Comparison of ENCODE assay signal across 8 cellular contexts in genomic region chr14:22314183-22314820, GRCh38.
DNase-seq lines count a peak whose midpoint lies in the region; TF ChIP-seq lines count a peak whose summit lies in the region.

No MANE protein-coding gene starts in this region.

- no peaks in the 10 kb centered on the region for H3K9me3 Mint-ChIP-seq in activated T-cell treated with anti-CD3 and anti-CD28 coated beads, Interleukin-2, amount 50 U/mL, for 24 hours
- H3K9me3 Mint-ChIP-seq in activated CD4-positive, alpha-beta memory T cell treated with anti-CD3 and anti-CD28 coated beads, Interleukin-2, amount 10 ng/mL, durations not matched to agents 7 days and 5 days: no peaks in the 10 kb centered on the region

- no peaks in the 10 kb centered on the region for H3K4me1 ChIP-seq in HAP-1
- H3K4me1 ChIP-seq in cardiac muscle cell (ENCODE audit: low read depth): no peaks in the 10 kb centered on the region

- in situ Hi-C loops in HAP-1 (cut with MboI; ENCODE audit: low sequenced_read_pairs): loop anchor here (10.0 kb wide), 1 partner anchor 70 kb away; no protein-coding TSS in a partner anchor

- H3K27ac Mint-ChIP-seq in activated T-cell treated with anti-CD3 and anti-CD28 coated beads, Interleukin-2, amount 50 U/mL, for 24 hours: peak overlapping the region; percentile 80
- peak overlapping the region; percentile 54 for H3K27ac Mint-ChIP-seq in activated CD4-positive, alpha-beta memory T cell treated with anti-CD3 and anti-CD28 coated beads, Interleukin-2, amount 10 ng/mL, durations not matched to agents 7 days and 5 days

- H3K36me3 ChIP-seq in HAP-1 (replicated peaks) (no peaks in the 10 kb centered on the region), cardiac muscle cell (no peaks in the 10 kb centered on the region)

- POLR2A ChIA-PET in activated CD4-positive, alpha-beta memory T cell treated with anti-CD3 and anti-CD28 coated beads, Interleukin-2, amount 10 ng/mL, durations not matched to agents 7 days and 5 days (lab: Charles Lee): no interaction called here

- no peak for DNase-seq in activated T-cell treated with anti-CD3 and anti-CD28 coated beads, Interleukin-2, amount 50 U/mL, for 24 hours
- DNase-seq in activated T-cell treated with anti-CD3 and anti-CD28 coated beads for 4 hours (no peak), HAP-1 (ENCODE audit: low spot score in 2 of 2) (peak; percentile 62 to 63), NCI-H1694 (lab: John Stamatoyannopoulos, UW) (peak; percentile 44), cardiac muscle cell (ENCODE audit: low read depth in 1 of 2, low spot score in 1 of 2) (peak; percentile 58 to 69), retina (peak; percentile 35)
- DNase-seq in activated CD4-positive, alpha-beta memory T cell treated with anti-CD3 and anti-CD28 coated beads, Interleukin-2, amount 10 ng/mL, durations not matched to agents 7 days and 5 days: no peak
- no peak for DNase-seq in activated CD8-positive, alpha-beta memory T cell treated with anti-CD3 and anti-CD28 coated beads, Interleukin-2, amount 50 U/mL, for 4 hours

- peak; percentile 69 for TF ChIP-seq CTCF in cardiac muscle cell (IDR thresholded peaks at IDR 0.05; ENCODE audit: low read depth, low read length)

- H3K4me3 Mint-ChIP-seq in activated T-cell treated with anti-CD3 and anti-CD28 coated beads, Interleukin-2, amount 50 U/mL, for 24 hours: peak overlapping the region; percentile 50
- peak overlapping the region; percentile 44 for H3K4me3 Mint-ChIP-seq in activated CD4-positive, alpha-beta memory T cell treated with anti-CD3 and anti-CD28 coated beads, Interleukin-2, amount 10 ng/mL, durations not matched to agents 7 days and 5 days

- H3K27me3 Mint-ChIP-seq in activated T-cell treated with anti-CD3 and anti-CD28 coated beads, Interleukin-2, amount 50 U/mL, for 24 hours: no peaks in the 10 kb centered on the region
- H3K27me3 Mint-ChIP-seq in activated CD4-positive, alpha-beta memory T cell treated with anti-CD3 and anti-CD28 coated beads, Interleukin-2, amount 10 ng/mL, durations not matched to agents 7 days and 5 days: no peaks in the 10 kb centered on the region

- no peaks in the 10 kb centered on the region for H3K9me3 ChIP-seq in HAP-1
- H3K9me3 ChIP-seq in cardiac muscle cell (ENCODE audit: low read depth): no peaks in the 10 kb centered on the region

- H3K4me3 ChIP-seq in HAP-1 (no peak overlapping the region), cardiac muscle cell (no peak overlapping the region)

- H3K36me3 Mint-ChIP-seq in activated T-cell treated with anti-CD3 and anti-CD28 coated beads, Interleukin-2, amount 50 U/mL, for 24 hours (ENCODE audit: low read depth): no peaks in the 10 kb centered on the region
- no peaks in the 10 kb centered on the region for H3K36me3 Mint-ChIP-seq in activated CD4-positive, alpha-beta memory T cell treated with anti-CD3 and anti-CD28 coated beads, Interleukin-2, amount 10 ng/mL, durations not matched to agents 7 days and 5 days (ENCODE audit: low read depth)

- H3K27me3 ChIP-seq in HAP-1 (ENCODE audit: low read depth) (peaks cover 20% of the 10 kb centered on the region), cardiac muscle cell (no peaks in the 10 kb centered on the region)

- no peak overlapping the region for H3K27ac ChIP-seq in cardiac muscle cell

- no peaks in the 10 kb centered on the region for H3K4me1 Mint-ChIP-seq in activated T-cell treated with anti-CD3 and anti-CD28 coated beads, Interleukin-2, amount 50 U/mL, for 24 hours (ENCODE audit: low read depth)
- no peaks in the 10 kb centered on the region for H3K4me1 Mint-ChIP-seq in activated CD4-positive, alpha-beta memory T cell treated with anti-CD3 and anti-CD28 coated beads, Interleukin-2, amount 10 ng/mL, durations not matched to agents 7 days and 5 days

- CTCF ChIA-PET in activated CD4-positive, alpha-beta memory T cell treated with anti-CD3 and anti-CD28 coated beads, Interleukin-2, amount 10 ng/mL, durations not matched to agents 7 days and 5 days (lab: Charles Lee): no interaction called here

Comparison
In these comparisons a context has a peak if more than half of its experiments do, and no peak if none do; other contexts are left out.
1. DNase-seq: peak in HAP-1 (2 of 2), NCI-H1694 (single experiment), cardiac muscle cell (2 of 2) and retina (single experiment); none in activated T-cell treated with anti-CD3 and anti-CD28 coated beads, Interleukin-2, amount 50 U/mL, for 24 hours (single experiment), activated T-cell treated with anti-CD3 and anti-CD28 coated beads for 4 hours (single experiment), activated CD4-positive, alpha-beta memory T cell treated with anti-CD3 and anti-CD28 coated beads, Interleukin-2, amount 10 ng/mL, durations not matched to agents 7 days and 5 days (single experiment) and activated CD8-positive, alpha-beta memory T cell treated with anti-CD3 and anti-CD28 coated beads, Interleukin-2, amount 50 U/mL, for 4 hours (single experiment).